ENCODE assay signal across 33 cellular contexts in the genomic region with DNA sequence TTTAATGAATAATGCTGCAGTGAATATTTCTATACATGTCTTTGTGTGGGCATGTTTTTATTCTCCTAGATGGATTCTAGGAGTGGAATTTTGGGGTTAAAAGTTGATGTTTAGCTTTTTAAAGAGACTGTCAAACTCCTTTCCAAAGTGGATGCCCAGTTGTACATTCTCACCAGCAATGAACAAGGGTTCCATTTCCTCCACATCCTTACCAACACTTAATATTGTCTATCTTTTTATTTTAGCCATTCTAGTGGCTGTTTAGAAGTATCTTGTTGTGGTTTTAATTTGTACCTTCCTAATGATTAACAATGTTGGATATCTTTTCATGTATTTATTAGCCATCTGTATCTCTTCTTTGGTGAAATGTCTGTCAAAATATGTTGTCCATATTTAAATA.
"Had no signal": no experiment of that assay in that cellular context is flagged by ENCODE, and none has a peak within 500 bp of the region (broad histone marks: within the 10 kb centered on the region; RNA-seq: fewer than 3 reads in every experiment).

No MANE protein-coding gene starts in this region.

- H3K27me3 ChIP-seq: adrenal gland, body of pancreas, brain microvascular endothelial cell, breast epithelium had no signal

- DNase-seq: activated B cell treated with CpG ODN at 0.5 μM for 24 hours; activated CD4-positive, alpha-beta memory T cell treated with anti-CD3 and anti-CD28 coated beads for 36 hours; activated CD4-positive, alpha-beta T cell treated with anti-CD3 and anti-CD28 coated beads for 4 hours; activated CD4-positive, alpha-beta T cell treated with anti-CD3 and anti-CD28 coated beads, Interleukin-2, amount 10 ng/mL, durations not matched to agents 24 days and 14 days; activated CD4-positive, alpha-beta T cell treated with anti-CD3 and anti-CD28 coated beads, Interleukin-2, amount 50 U/mL, for 1 hour; activated CD4-positive, alpha-beta T cell treated with anti-CD3 and anti-CD28 coated beads, Interleukin-2, amount 50 U/mL, for 4 hours; activated CD4-positive, CD25-positive, alpha-beta regulatory T cell treated with anti-CD3 and anti-CD28 coated beads, Interleukin-2, amount 50 U/mL, for 72 hours; activated CD8-positive, alpha-beta memory T cell treated with anti-CD3 and anti-CD28 coated beads, Interleukin-2, amount 50 U/mL, for 4 hours; activated CD8-positive, alpha-beta T cell treated with anti-CD3 and anti-CD28 coated beads for 36 hours; activated effector memory CD4-positive, alpha-beta T cell treated with anti-CD3 and anti-CD28 coated beads, Interleukin-2, amount 50 U/mL, for 16 hours; activated gamma-delta T cell treated with Interleukin-2 at 50 U/mL for 16 hours; activated naive CD4-positive, alpha-beta T cell; activated naive CD4-positive, alpha-beta T cell treated with anti-CD3 and anti-CD28 coated beads for 36 hours; activated naive CD4-positive, alpha-beta T cell treated with anti-CD3 and anti-CD28 coated beads, Interleukin-2, amount 50 U/mL, for 16 hours; activated naive CD8-positive, alpha-beta T cell treated with anti-CD3 and anti-CD28 coated beads for 36 hours; activated T-cell treated with anti-CD3 and anti-CD28 coated beads for 4 hours; activated T-cell treated with anti-CD3 and anti-CD28 coated beads, Interleukin-2, amount 50 U/mL, for 1 hour; activated T-cell treated with anti-CD3 and anti-CD28 coated beads, Interleukin-2, amount 50 U/mL, for 4 hours; activated T-cell treated with anti-CD3 and anti-CD28 coated beads, Interleukin-2, amount 50 U/mL, for 72 hours; adrenal gland; amniotic stem cell; aorta; brain microvascular endothelial cell; central memory CD4-positive, alpha-beta T cell; T-helper 2 cell; T-helper 9 cell had no signal

- ATAC-seq: activated CD8-positive, alpha-beta T cell treated with anti-CD3 and anti-CD28 coated beads for 36 hours; activated naive CD4-positive, alpha-beta T cell treated with anti-CD3 and anti-CD28 coated beads, Interleukin-2, amount 50 U/mL, for 72 hours; activated T-cell treated with anti-CD3 and anti-CD28 coated beads, Interleukin-2, amount 50 U/mL, for 4 hours; activated T-cell treated with anti-CD3 and anti-CD28 coated beads, Interleukin-2, amount 50 U/mL, for 72 hours; activated T-helper 17 cell treated with anti-CD3 and anti-CD28 coated beads, Interleukin-2, amount 50 U/mL, for 72 hours; body of pancreas had no signal

- H3K9me3 ChIP-seq: adrenal gland, body of pancreas, breast epithelium had no signal

- H3K27ac ChIP-seq: adrenal gland, body of pancreas, brain microvascular endothelial cell, breast epithelium, VCaP had no signal

- H3K36me3 ChIP-seq: adrenal gland, brain microvascular endothelial cell, breast epithelium had no signal

- H3K4me3 ChIP-seq: adrenal gland, body of pancreas, breast epithelium had no signal

- H3K4me1 ChIP-seq: breast epithelium had no signal

- FAIRE-seq: astrocyte, TTC549 had no signal
